In the genomic region with DNA sequence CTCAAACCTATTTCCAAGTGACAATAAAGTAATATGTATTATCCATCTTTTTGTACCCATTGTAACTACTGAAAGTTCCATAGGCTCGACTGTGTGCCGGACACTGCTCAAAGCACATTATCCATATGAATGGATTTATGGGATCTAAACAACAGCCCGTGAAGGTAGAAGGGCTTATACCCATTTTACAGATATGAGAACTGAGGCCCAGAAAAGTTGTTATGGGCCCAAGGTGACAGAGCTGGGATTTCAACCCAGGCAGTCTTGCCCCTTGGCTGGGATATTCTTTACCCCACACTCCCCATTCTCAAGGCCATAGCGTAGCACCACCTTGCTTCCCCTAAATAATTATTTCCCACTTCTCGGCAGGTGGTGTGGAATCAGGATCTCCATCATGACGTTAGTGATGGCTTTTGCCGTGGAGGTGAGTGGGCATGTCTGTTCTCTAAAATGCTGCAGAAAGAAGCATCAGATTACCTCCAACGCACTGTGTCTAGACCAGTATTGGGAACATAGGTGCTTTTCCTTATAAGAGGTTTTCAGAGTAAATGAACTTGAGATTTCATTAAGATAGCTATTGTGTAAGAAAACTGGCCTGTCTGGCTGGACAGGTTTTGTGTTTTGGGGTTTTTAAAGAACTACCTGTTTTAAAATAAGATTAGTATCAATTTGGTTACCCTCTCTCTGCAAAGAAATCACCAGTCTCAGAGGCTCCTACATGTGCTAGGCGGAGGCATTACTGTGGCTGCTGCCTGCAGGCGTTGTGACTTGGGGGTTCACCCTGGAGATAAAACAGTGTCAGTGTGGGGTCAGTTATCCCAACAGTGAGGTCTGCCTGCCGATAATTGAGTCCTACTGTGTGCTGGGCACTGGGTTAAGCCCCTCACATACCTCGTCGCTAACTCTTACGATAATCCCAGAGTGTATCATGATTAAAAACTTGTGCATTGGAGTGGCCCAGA, we compare ENCODE assay signal across 27 cellular contexts.
A peak's percentile ranks its signal among the peaks of the same experiment; 100 is the strongest.
DNase-seq lines count a peak whose midpoint lies in the region; ATAC-seq and TF ChIP-seq lines count a peak whose summit lies in the region.
"Had no signal": no experiment of that assay in that cellular context is flagged by ENCODE, and none has a peak within 500 bp of the region (broad histone marks: within the 10 kb centered on the region; RNA-seq: fewer than 3 reads in every experiment).

No MANE protein-coding gene starts in this region.

- no peaks in the 10 kb centered on the region for H3K79me2 ChIP-seq in hepatocyte
- H3K79me2 ChIP-seq: parathyroid adenoma had no signal

- H3K9me3 Mint-ChIP-seq in osteocyte (ENCODE audit: unreplicated experiment): no peaks in the 10 kb centered on the region
- H3K9me3 Mint-ChIP-seq: activated B cell treated with CpG ODN at 0.5 μM for 24 hours; activated naive CD8-positive, alpha-beta T cell treated with anti-CD3 and anti-CD28 coated beads, Interleukin-2, amount 10 ng/mL, durations not matched to agents 7 days and 5 days; nephron progenitor cell; stimulated activated naive CD8-positive, alpha-beta T cell treated with anti-CD3 and anti-CD28 coated beads, Interleukin-15, Interleukin-2, amounts not matched to agents 100 ng/mL and 50 ng/mL, for 24 hours had no signal

- H3K4me3 Mint-ChIP-seq in osteocyte (ENCODE audit: unreplicated experiment): no peak overlapping the region
- H3K4me3 Mint-ChIP-seq: activated B cell treated with CpG ODN at 0.5 μM for 24 hours; activated naive CD8-positive, alpha-beta T cell treated with anti-CD3 and anti-CD28 coated beads, Interleukin-2, amount 10 ng/mL, durations not matched to agents 7 days and 5 days; nephron progenitor cell; stimulated activated naive CD8-positive, alpha-beta T cell treated with anti-CD3 and anti-CD28 coated beads, Interleukin-15, Interleukin-2, amounts not matched to agents 100 ng/mL and 50 ng/mL, for 24 hours had no signal

- no peak for ATAC-seq in HG02610 (IDR thresholded peaks at IDR 0.05; ENCODE audit: unreplicated experiment)
- ATAC-seq: GM12878, mucosa of descending colon had no signal

- DNase-seq in right atrium auricular region (ENCODE audit: low spot score): peak; percentile 21
- no peak for DNase-seq in left ventricle myocardium inferior
- DNase-seq in epithelial cell of esophagus (ENCODE audit: low read depth): peak; percentile 21
- peak; percentile 54 for DNase-seq in osteocyte (ENCODE audit: extremely low spot score, unreplicated experiment)
- DNase-seq in hepatocyte (ENCODE audit: low spot score): no peak
- DNase-seq in A172 (ENCODE audit: low spot score): no peak
- DNase-seq: activated B cell treated with CpG ODN at 0.5 μM for 24 hours; activated CD4-positive, alpha-beta T cell treated with anti-CD3 and anti-CD28 coated beads, Interleukin-2, amount 50 U/mL, for 4 hours; activated effector memory CD4-positive, alpha-beta T cell treated with anti-CD3 and anti-CD28 coated beads, Interleukin-2, amount 50 U/mL, for 16 hours; activated naive CD8-positive, alpha-beta T cell treated with anti-CD3 and anti-CD28 coated beads, Interleukin-2, amount 10 ng/mL, durations not matched to agents 7 days and 5 days; Caco-2; effector CD4-positive, alpha-beta T cell; foreskin fibroblast; heart right ventricle; Karpas-422; left ventricle myocardium superior; mucosa of descending colon; NCI-H187; NCI-H526 treated with DMSO at 0.1 percent for 48 hours; nephron progenitor cell; T1000 had no signal

- H3K36me3 ChIP-seq in right atrium auricular region (no peaks in the 10 kb centered on the region), left ventricle myocardium inferior (no peaks in the 10 kb centered on the region), hepatocyte (replicated peaks; ENCODE audit: insufficient read depth, low read depth) (no peaks in the 10 kb centered on the region)
- H3K36me3 ChIP-seq: BLaER1, heart right ventricle, tibial nerve had no signal

- TF ChIP-seq CTCF in right atrium auricular region (IDR thresholded peaks at IDR 0.05) (no peak), left ventricle myocardium inferior (IDR thresholded peaks at IDR 0.05; ENCODE audit: borderline replicate concordance) (no peak), epithelial cell of esophagus (IDR thresholded peaks at IDR 0.05; ENCODE audit: insufficient read depth, low read depth, low read length, missing control alignments) (no peak), osteocyte (IDR thresholded peaks at IDR 0.05) (no peak), hepatocyte (IDR thresholded peaks at IDR 0.05; ENCODE audit: poor library complexity) (no peak)

- no peak overlapping the region for H3K27ac ChIP-seq in right atrium auricular region
- no peak overlapping the region for H3K27ac ChIP-seq in left ventricle myocardium inferior (replicated peaks)
- no peak overlapping the region for H3K27ac ChIP-seq in hepatocyte
- H3K27ac ChIP-seq: BLaER1, heart right ventricle, parathyroid adenoma, tibial nerve had no signal

- H3K27ac Mint-ChIP-seq in osteocyte (ENCODE audit: unreplicated experiment): no peak overlapping the region
- H3K27ac Mint-ChIP-seq: activated B cell treated with CpG ODN at 0.5 μM for 24 hours; activated naive CD8-positive, alpha-beta T cell treated with anti-CD3 and anti-CD28 coated beads, Interleukin-2, amount 10 ng/mL, durations not matched to agents 7 days and 5 days; nephron progenitor cell; stimulated activated naive CD8-positive, alpha-beta T cell treated with anti-CD3 and anti-CD28 coated beads, Interleukin-15, Interleukin-2, amounts not matched to agents 100 ng/mL and 50 ng/mL, for 24 hours had no signal

- intact Hi-C loops in left ventricle myocardium inferior (cut with micrococcal nuclease): no loop called here

- H3K4me1 ChIP-seq in right atrium auricular region (peaks cover 0 to 30% of the 10 kb centered on the region in 2 donors), left ventricle myocardium inferior (peaks cover 33% of the 10 kb centered on the region), hepatocyte (ENCODE audit: insufficient read depth) (peaks cover 9% of the 10 kb centered on the region)
- H3K4me1 ChIP-seq: parathyroid adenoma had no signal

- H3K4me3 ChIP-seq in right atrium auricular region: no peak overlapping the region
- H3K4me3 ChIP-seq in left ventricle myocardium inferior: no peak overlapping the region
- no peak overlapping the region for H3K4me3 ChIP-seq in epithelial cell of esophagus (ENCODE audit: low read length)
- H3K4me3 ChIP-seq in hepatocyte: no peak overlapping the region
- H3K4me3 ChIP-seq: BLaER1, GM12878, heart right ventricle, mucosa of descending colon, tibial nerve had no signal

- H3K4me1 Mint-ChIP-seq in osteocyte (ENCODE audit: unreplicated experiment): peaks cover 4% of the 10 kb centered on the region
- H3K4me1 Mint-ChIP-seq: activated B cell treated with CpG ODN at 0.5 μM for 24 hours had no signal

- no peak overlapping the region for H2AFZ ChIP-seq in hepatocyte
- H2AFZ ChIP-seq: parathyroid adenoma had no signal

- H3K27me3 Mint-ChIP-seq in osteocyte (ENCODE audit: unreplicated experiment): peaks cover 22% of the 10 kb centered on the region

- H3K27me3 ChIP-seq in right atrium auricular region (no peaks in the 10 kb centered on the region), left ventricle myocardium inferior (ENCODE audit: low read depth) (no peaks in the 10 kb centered on the region), hepatocyte (no peaks in the 10 kb centered on the region)
- H3K27me3 ChIP-seq: BLaER1, heart right ventricle, tibial nerve had no signal

- no peaks in the 10 kb centered on the region for H4K20me1 ChIP-seq in hepatocyte (ENCODE audit: insufficient read depth, poor library complexity, severe bottlenecking)
- H4K20me1 ChIP-seq: BLaER1 had no signal

- no peaks in the 10 kb centered on the region for H3K9me3 ChIP-seq in right atrium auricular region
- no peaks in the 10 kb centered on the region for H3K9me3 ChIP-seq in left ventricle myocardium inferior (replicated peaks)
- H3K9me3 ChIP-seq in hepatocyte (ENCODE audit: low read depth): no peaks in the 10 kb centered on the region
- H3K9me3 ChIP-seq: BLaER1, Caco-2, heart right ventricle, mucosa of descending colon, tibial nerve had no signal

- H3K36me3 Mint-ChIP-seq in osteocyte (ENCODE audit: unreplicated experiment): no peaks in the 10 kb centered on the region
- H3K36me3 Mint-ChIP-seq: activated naive CD8-positive, alpha-beta T cell treated with anti-CD3 and anti-CD28 coated beads, Interleukin-2, amount 10 ng/mL, durations not matched to agents 7 days and 5 days had no signal

- no peaks in the 10 kb centered on the region for H3K9me2 ChIP-seq in hepatocyte (replicated peaks; ENCODE audit: insufficient read depth)

- no peak overlapping the region for H3K4me2 ChIP-seq in hepatocyte
- H3K4me2 ChIP-seq: BLaER1 had no signal

- 79% methylated on average over 14 of the region's 14 CpGs for WGBS in hepatocyte (ENCODE audit: low lambda C conversion rate, missing lambda C conversion rate)

Comparison
In these comparisons a context has a peak if more than half of its experiments do, and no peak if none do; other contexts are left out.
1. DNase-seq: peak in right atrium auricular region (single experiment), epithelial cell of esophagus (single experiment) and osteocyte (single experiment); none in left ventricle myocardium inferior (single experiment), hepatocyte (single experiment) and A172 (single experiment).